In genomic region chr20:36768768-36769430, GRCh38 we compare ENCODE assay signal across 1 cellular context.
A peak's percentile ranks its signal among the peaks of the same experiment; 100 is the strongest.
TF ChIP-seq lines count a peak whose summit lies in the region.

No MANE protein-coding gene starts in this region.

TF ChIP-seq in HEK293, 187 proteins besides CTCF, POLR2A, EP300 and RAD21 (continued from another document):
- TF ChIP-seq PRDM6 (tag by site-specific recombination; IDR thresholded peaks at IDR 0.05) (peak; percentile 43; the same call in 1 of the 2 replicates), ZNF664 (tag by site-specific recombination; IDR thresholded peaks at IDR 0.05) (peak; percentile 79)
